ENCODE assay signal across 17 cellular contexts in genomic region chr5:14216902-14217301, GRCh38.
DNase-seq lines count a peak whose midpoint lies in the region; ATAC-seq and TF ChIP-seq lines count a peak whose summit lies in the region.
"Had no signal": no experiment of that assay in that cellular context is flagged by ENCODE, and none has a peak within 500 bp of the region (broad histone marks: within the 10 kb centered on the region; RNA-seq: fewer than 3 reads in every experiment).

No MANE protein-coding gene starts in this region.

- ATAC-seq in lower lobe of right lung = peak; percentile 80 to 90
- ATAC-seq: activated T-cell treated with anti-CD3 and anti-CD28 coated beads, Interleukin-2, amount 50 U/mL, for 4 hours had no signal

- no peaks in the 10 kb centered on the region for H3K9me2 ChIP-seq in MM.1S (replicated peaks; ENCODE audit: insufficient read depth, low read length)

- no peak overlapping the region for H3K4me3 ChIP-seq in esophagus muscularis mucosa
- H3K4me3 ChIP-seq in lower lobe of right lung = no peak overlapping the region
- H3K4me3 ChIP-seq in stomach smooth muscle (ENCODE audit: low read length in 2 of 2) = peak overlapping the region in 1 of 2 donors; percentile 1
- H3K4me3 ChIP-seq in MM.1S (ENCODE audit: low read length) = no peak overlapping the region
- H3K4me3 ChIP-seq: adrenal gland had no signal

- TF ChIP-seq CTCF in esophagus muscularis mucosa (IDR thresholded peaks at IDR 0.05) (no peak), lower lobe of right lung (IDR thresholded peaks at IDR 0.05) (no peak), MM.1S (IDR thresholded peaks at IDR 0.05; ENCODE audit: low read length) (no peak)

- intact Hi-C loops in esophagus muscularis mucosa (cut with DNase I) = loop anchor here (5.0 kb wide), 1 partner anchor 45 kb away; no protein-coding TSS in a partner anchor
- intact Hi-C loops in lower lobe of right lung (cut with DNase I) = no loop called here

- H3K27me3 ChIP-seq in esophagus muscularis mucosa (no peaks in the 10 kb centered on the region), lower lobe of right lung (ENCODE audit: low read depth) (no peaks in the 10 kb centered on the region), stomach smooth muscle (ENCODE audit: control insufficient read depth in 1 of 2, insufficient read depth in 2 of 2, low read length in 2 of 2) (no peaks in the 10 kb centered on the region), MM.1S (replicated peaks; ENCODE audit: insufficient read depth, low read length) (no peaks in the 10 kb centered on the region)
- H3K27me3 ChIP-seq: adrenal gland had no signal

- peak overlapping the region; percentile 70 to 81 (median 72) for H3K27ac ChIP-seq in esophagus muscularis mucosa (replicated peaks in 1 of 4)
- peak overlapping the region; percentile 80 for H3K27ac ChIP-seq in lower lobe of right lung
- H3K27ac ChIP-seq in stomach smooth muscle (ENCODE audit: low read length) = peak overlapping the region; percentile 64
- H3K27ac ChIP-seq in MM.1S (ENCODE audit: low read length) = no peak overlapping the region
- H3K27ac ChIP-seq: 22Rv1, RWPE1 had no signal

- H3K9ac ChIP-seq in stomach smooth muscle (ENCODE audit: low read length in 2 of 2) (no peak overlapping the region), MM.1S (ENCODE audit: low read length) (no peak overlapping the region)

- H4K20me1 ChIP-seq in MM.1S (ENCODE audit: insufficient read depth, low read length) = no peaks in the 10 kb centered on the region

- H3K79me2 ChIP-seq in MM.1S (ENCODE audit: low read length) = peaks cover 76% of the 10 kb centered on the region

- peaks cover 51 to 88% (median 84%) of the 10 kb centered on the region in 4 donors for H3K4me1 ChIP-seq in esophagus muscularis mucosa
- H3K4me1 ChIP-seq in lower lobe of right lung = peaks cover 82% of the 10 kb centered on the region
- peaks cover 44% of the 10 kb centered on the region for H3K4me1 ChIP-seq in stomach smooth muscle (ENCODE audit: control insufficient read depth, insufficient read depth, low read length)
- H3K4me1 ChIP-seq in MM.1S (ENCODE audit: low read length) = peaks cover 48% of the 10 kb centered on the region

- H3K9me3 ChIP-seq in esophagus muscularis mucosa (no peaks in the 10 kb centered on the region), lower lobe of right lung (no peaks in the 10 kb centered on the region), stomach smooth muscle (ENCODE audit: control insufficient read depth in 2 of 2, low read length in 2 of 2) (no peaks in the 10 kb centered on the region), MM.1S (replicated peaks; ENCODE audit: insufficient read depth, low read length) (no peaks in the 10 kb centered on the region)
- H3K9me3 ChIP-seq: adrenal gland had no signal

- 72% methylated on average over 7 of the region's 7 CpGs for WGBS in esophagus muscularis mucosa

- H3F3A ChIP-seq in MM.1S (ENCODE audit: insufficient read depth, low read length) = peaks cover 38% of the 10 kb centered on the region

- H3K36me3 ChIP-seq in esophagus muscularis mucosa (no peaks in the 10 kb centered on the region), lower lobe of right lung (no peaks in the 10 kb centered on the region), stomach smooth muscle (ENCODE audit: control insufficient read depth in 2 of 2, insufficient read depth in 2 of 2, low read length in 2 of 2) (no peaks in the 10 kb centered on the region), MM.1S (replicated peaks; ENCODE audit: insufficient read depth, low read length) (no peaks in the 10 kb centered on the region)
- H3K36me3 ChIP-seq: adrenal gland had no signal

- DNase-seq in DMS53 (lab: John Stamatoyannopoulos, UW) (peak; percentile 31), DMS53 treated with DMSO at 0.1 percent for 48 hours (lab: John Stamatoyannopoulos, UW; ENCODE audit: unreplicated experiment) (no peak), esophagus muscularis mucosa (ENCODE audit: extremely low spot score) (no peak), lower lobe of right lung (peak; percentile 82), KBM-7 (no peak), DMS 273 (lab: John Stamatoyannopoulos, UW; ENCODE audit: unreplicated experiment) (no peak), MM.1S (no peak)
- DNase-seq: activated CD4-positive, alpha-beta T cell treated with anti-CD3 and anti-CD28 coated beads, Interleukin-2, amount 10 ng/mL, durations not matched to agents 24 days and 14 days; activated T-cell treated with anti-CD3 and anti-CD28 coated beads, Interleukin-2, amount 50 U/mL, for 4 hours; Karpas-422; NCI-H1694 treated with DMSO at 0.1 percent for 48 hours; NCI-H526 treated with DMSO at 0.1 percent for 48 hours; stimulated activated naive CD4-positive, alpha-beta T cell treated with Interleukin-2 at 50 U/mL for 16 hours had no signal

- in situ Hi-C loops in KBM-7 (cut with MboI; ENCODE audit: low pct_unique_long_range_greater_than_20kb, low sequenced_read_pairs) = no loop called here

- no peak overlapping the region for H2AFZ ChIP-seq in MM.1S (ENCODE audit: low read length)

- TF ChIP-seq EP300 in esophagus muscularis mucosa (IDR thresholded peaks at IDR 0.05) = no peak

- TF ChIP-seq POLR2A in esophagus muscularis mucosa (IDR thresholded peaks at IDR 0.05; ENCODE audit: low read depth) = no peak

- no peak overlapping the region for H3K4me2 ChIP-seq in MM.1S (ENCODE audit: low read depth, low read length)

Comparison
In these comparisons a context has a peak if more than half of its experiments do, and no peak if none do; other contexts are left out.
1. DNase-seq: peak in DMS53 (single experiment) and lower lobe of right lung (single experiment); none in DMS53 treated with DMSO at 0.1 percent for 48 hours (single experiment), esophagus muscularis mucosa (single experiment), KBM-7 (single experiment), DMS 273 (single experiment) and MM.1S (single experiment).